In the genomic region with DNA sequence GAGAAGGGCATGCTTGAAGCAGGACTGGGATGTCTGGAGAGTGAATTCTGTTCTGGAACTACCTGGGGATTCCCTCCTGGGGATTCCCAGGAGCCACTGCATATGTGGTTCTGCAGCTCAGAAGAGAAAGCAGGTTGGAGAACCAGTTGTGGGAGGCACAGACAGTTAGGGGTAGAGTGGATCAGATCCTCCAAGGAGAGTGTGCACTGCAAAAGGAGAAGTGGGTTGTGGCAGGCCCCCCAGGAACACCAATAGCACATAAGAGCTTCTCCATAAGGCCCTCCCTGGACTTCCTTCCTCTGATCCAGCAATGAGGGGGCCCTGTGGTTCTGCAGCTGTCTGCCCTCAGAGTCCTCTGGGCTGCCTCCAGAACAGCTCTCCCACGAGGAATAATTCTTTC, we compare ENCODE assay signal across 15 cellular contexts.
DNase-seq lines count a peak whose midpoint lies in the region; ATAC-seq and TF ChIP-seq lines count a peak whose summit lies in the region.
"Had no signal": no experiment of that assay in that cellular context is flagged by ENCODE, and none has a peak within 500 bp of the region (broad histone marks: within the 10 kb centered on the region; RNA-seq: fewer than 3 reads in every experiment).

No MANE protein-coding gene starts in this region.

- no peak for TF ChIP-seq CTCF in PC-3 (conservative IDR thresholded peaks at IDR 0.05; ENCODE audit: low read depth, low read length)

- no peak overlapping the region for H2AFZ ChIP-seq in PC-3 (ENCODE audit: low read length)

- no TSS peak for BruUV-seq in PC-3 (replicated peaks; lab: Mats Ljungman, UMichigan)

- H3K9ac ChIP-seq in PC-3 (ENCODE audit: low read length): no peak overlapping the region
- H3K9ac ChIP-seq: KMS-11, SK-N-SH had no signal

- ATAC-seq in PC-3: no peak
- no peak for ATAC-seq in HG03354 (IDR thresholded peaks at IDR 0.05; ENCODE audit: poor library complexity, severe bottlenecking, unreplicated experiment)

- CTCF ChIA-PET in PC-3 (lab: Charles Lee): no interaction called here

- no peak overlapping the region for H3K4me3 ChIP-seq in PC-3 (ENCODE audit: low read length)
- H3K4me3 ChIP-seq: MG63 had no signal

- H3K79me2 ChIP-seq in PC-3 (ENCODE audit: low read length): no peaks in the 10 kb centered on the region

- intact Hi-C loops in PC-3 (cut with micrococcal nuclease): no loop called here

- peaks cover 17% of the 10 kb centered on the region for H3K27me3 ChIP-seq in PC-3 (ENCODE audit: low read length)
- H3K27me3 ChIP-seq: MG63 had no signal

- no peak overlapping the region for H3K4me2 ChIP-seq in PC-3 (ENCODE audit: low read length)
- H3K4me2 ChIP-seq: KMS-11, SK-N-SH had no signal

- POLR2A ChIA-PET in PC-3 (lab: Charles Lee; ENCODE audit: unreplicated experiment): no interaction called here

- H3F3A ChIP-seq in PC-3 (ENCODE audit: low read length, unreplicated experiment): no peaks in the 10 kb centered on the region

- no peaks in the 10 kb centered on the region for H3K9me3 ChIP-seq in PC-3 (ENCODE audit: low read length)
- H3K9me3 ChIP-seq: Caco-2, MG63, SK-N-SH had no signal

- no peaks in the 10 kb centered on the region for H4K20me1 ChIP-seq in PC-3 (ENCODE audit: low read length)

- no peaks in the 10 kb centered on the region for H3K9me2 ChIP-seq in PC-3 (replicated peaks; ENCODE audit: low read length)
- H3K9me2 ChIP-seq: SK-N-SH had no signal

- no peaks in the 10 kb centered on the region for H3K4me1 ChIP-seq in PC-3 (ENCODE audit: insufficient read depth, low read length)
- H3K4me1 ChIP-seq: Caco-2 had no signal

- peak; percentile 71 for DNase-seq in GDM1 (lab: John Stamatoyannopoulos, UW)
- DNase-seq in KBM-7: peak; percentile 79
- peak; percentile 12 for DNase-seq in OCI-M1 (lab: John Stamatoyannopoulos, UW)
- DNase-seq in pons (ENCODE audit: low spot score): peak; percentile 8
- no peak for DNase-seq in stimulated activated naive CD4-positive, alpha-beta T cell (lab: John Stamatoyannopoulos, UW)
- no peak for DNase-seq in PC-3
- DNase-seq: C1 segment of cervical spinal cord, Caco-2, MG63, NCI-H1417 treated with DMSO at 0.1 percent for 48 hours, NCI-H2081, NCI-H510A treated with DMSO at 0.1 percent for 48 hours, SK-N-SH had no signal

- no peaks in the 10 kb centered on the region for H3K36me3 ChIP-seq in PC-3 (ENCODE audit: low read depth, low read length)
- H3K36me3 ChIP-seq: MG63 had no signal

- in situ Hi-C loops in KBM-7 (cut with MboI; ENCODE audit: low pct_unique_long_range_greater_than_20kb, low sequenced_read_pairs): no loop called here

- no peak overlapping the region for H3K27ac ChIP-seq in PC-3 (ENCODE audit: low read length)
- H3K27ac ChIP-seq: KMS-11 had no signal

Comparison
In these comparisons a context has a peak if more than half of its experiments do, and no peak if none do; other contexts are left out.
1. DNase-seq: peak in GDM1 (single experiment), KBM-7 (single experiment), OCI-M1 (single experiment) and pons (single experiment); none in stimulated activated naive CD4-positive, alpha-beta T cell (0 of 6) and PC-3 (single experiment).